17 cellular contexts compared by ENCODE assay signal in genomic region chr2:131473266-131473665, GRCh38. TPM values are rescaled to one million over a fixed set of nuclear protein-coding genes. Genes with fewer than 3 reads are reported as not detected.
"Had no signal": no experiment of that assay in that cellular context is flagged by ENCODE, and none has a peak within 500 bp of the region (broad histone marks: within the 10 kb centered on the region; RNA-seq: fewer than 3 reads in every experiment).

No MANE protein-coding gene starts in this region.

RNA-seq across cellular contexts. Expression of gene TUBA3D, which starts 2.7 kb away (rescaled TPM):
- total RNA-seq: cerebellum, chondrocyte, colonic mucosa, dermis blood vessel endothelial cell, dermis microvascular lymphatic vessel endothelial cell, endodermal cell, endothelial cell of umbilical vein, epithelial cell of proximal tubule, esophagus mucosa, esophagus muscularis mucosa, esophagus squamous epithelium, fibroblast of lung, fibroblast of villous mesenchyme, foreskin keratinocyte, frontal cortex, gastroesophageal sphincter, glomerular endothelial cell had no signal
- polyA plus RNA-seq: endothelial cell of umbilical vein, fibroblast of lung, foreskin keratinocyte had no signal
